1 cellular context compared by ENCODE assay signal in genomic region chr3:186417791-186418190, GRCh38.
A peak's percentile ranks its signal among the peaks of the same experiment; 100 is the strongest.
TF ChIP-seq lines count a peak whose summit lies in the region.

No MANE protein-coding gene starts in this region.

TF ChIP-seq in SK-N-SH, 30 proteins besides CTCF, POLR2A, EP300 and RAD21 (continued from another document):
- TF ChIP-seq, protein P1, sequence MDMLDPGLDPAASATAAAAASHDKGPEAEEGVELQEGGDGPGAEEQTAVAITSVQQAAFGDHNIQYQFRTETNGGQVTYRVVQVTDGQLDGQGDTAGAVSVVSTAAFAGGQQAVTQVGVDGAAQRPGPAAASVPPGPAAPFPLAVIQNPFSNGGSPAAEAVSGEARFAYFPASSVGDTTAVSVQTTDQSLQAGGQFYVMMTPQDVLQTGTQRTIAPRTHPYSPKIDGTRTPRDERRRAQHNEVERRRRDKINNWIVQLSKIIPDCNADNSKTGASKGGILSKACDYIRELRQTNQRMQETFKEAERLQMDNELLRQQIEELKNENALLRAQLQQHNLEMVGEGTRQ (IDR thresholded peaks at IDR 0.05; ENCODE audit: borderline replicate concordance, low read depth, low read length) = no peak
- peak; percentile 67 for TF ChIP-seq TCF12 (IDR thresholded peaks at IDR 0.05)
- peak; percentile 40; the same call in 1 of the 2 replicates for TF ChIP-seq NFIC (IDR thresholded peaks at IDR 0.05; ENCODE audit: borderline replicate concordance)
- TF ChIP-seq RFX5 (IDR thresholded peaks at IDR 0.05; ENCODE audit: low read length) = no peak
- no peak for TF ChIP-seq RCOR1 (IDR thresholded peaks at IDR 0.05; ENCODE audit: low read length)
- peak; percentile 22; the same call in 1 of the 2 replicates for TF ChIP-seq TEAD4 (IDR thresholded peaks at IDR 0.05; ENCODE audit: borderline replicate concordance, insufficient read depth)
- TF ChIP-seq PBX3 (IDR thresholded peaks at IDR 0.05) = peak; percentile 83
- TF ChIP-seq MAX (IDR thresholded peaks at IDR 0.05; ENCODE audit: low read depth) = 0 out of 2 replicates have a peak, but pooled peaks have one; percentile 19
- TF ChIP-seq MXI1 (IDR thresholded peaks at IDR 0.05; ENCODE audit: low read depth, low read length) = no peak
- TF ChIP-seq FOXJ3 (CRISPR knock-in tag; IDR thresholded peaks at IDR 0.05) = no peak
- TF ChIP-seq MEF2A (IDR thresholded peaks at IDR 0.05; ENCODE audit: borderline replicate concordance, low read depth) = no peak
- no peak for TF ChIP-seq SIN3A (IDR thresholded peaks at IDR 0.05; ENCODE audit: borderline replicate concordance, low read depth, low read length)
- peak; percentile 93 for TF ChIP-seq FOSL2 (IDR thresholded peaks at IDR 0.05; ENCODE audit: borderline replicate concordance, low read depth)
- TF ChIP-seq, protein P2, sequence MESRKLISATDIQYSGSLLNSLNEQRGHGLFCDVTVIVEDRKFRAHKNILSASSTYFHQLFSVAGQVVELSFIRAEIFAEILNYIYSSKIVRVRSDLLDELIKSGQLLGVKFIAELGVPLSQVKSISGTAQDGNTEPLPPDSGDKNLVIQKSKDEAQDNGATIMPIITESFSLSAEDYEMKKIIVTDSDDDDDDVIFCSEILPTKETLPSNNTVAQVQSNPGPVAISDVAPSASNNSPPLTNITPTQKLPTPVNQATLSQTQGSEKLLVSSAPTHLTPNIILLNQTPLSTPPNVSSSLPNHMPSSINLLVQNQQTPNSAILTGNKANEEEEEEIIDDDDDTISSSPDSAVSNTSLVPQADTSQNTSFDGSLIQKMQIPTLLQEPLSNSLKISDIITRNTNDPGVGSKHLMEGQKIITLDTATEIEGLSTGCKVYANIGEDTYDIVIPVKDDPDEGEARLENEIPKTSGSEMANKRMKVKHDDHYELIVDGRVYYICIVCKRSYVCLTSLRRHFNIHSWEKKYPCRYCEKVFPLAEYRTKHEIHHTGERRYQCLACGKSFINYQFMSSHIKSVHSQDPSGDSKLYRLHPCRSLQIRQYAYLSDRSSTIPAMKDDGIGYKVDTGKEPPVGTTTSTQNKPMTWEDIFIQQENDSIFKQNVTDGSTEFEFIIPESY (IDR thresholded peaks at IDR 0.05; ENCODE audit: borderline replicate concordance, low read depth) = no peak
- no peak for TF ChIP-seq IRF3 (IDR thresholded peaks at IDR 0.05; ENCODE audit: low read depth, low read length)
